Comparison of ENCODE assay signal across 28 cellular contexts in genomic region chr2:18213986-18214385, GRCh38.
"Had no signal": no experiment of that assay in that cellular context is flagged by ENCODE, and none has a peak within 500 bp of the region (broad histone marks: within the 10 kb centered on the region; RNA-seq: fewer than 3 reads in every experiment).

No MANE protein-coding gene starts in this region.

- FAIRE-seq: colon, endometrium, endothelial cell of umbilical vein, frontal cortex had no signal

- DNase-seq: colonic mucosa; cortex of kidney; dermis blood vessel endothelial cell; dorsolateral prefrontal cortex; effector CD4-positive, alpha-beta T cell; effector CD8-positive, alpha-beta T cell; effector memory CD4-positive, alpha-beta T cell; effector memory CD8-positive, alpha-beta T cell; endodermal cell; erythroblast; esophagus squamous epithelium; foreskin fibroblast; foreskin keratinocyte; foreskin melanocyte; gastrocnemius medialis; glutamatergic neuron; head of caudate nucleus; heart left ventricle; heart right ventricle had no signal

- H3K27ac ChIP-seq: colonic mucosa, coronary artery, dorsolateral prefrontal cortex, epithelial cell of prostate, esophagus muscularis mucosa, esophagus squamous epithelium, foreskin keratinocyte, gastrocnemius medialis, heart left ventricle, heart right ventricle had no signal

- H3K27me3 Mint-ChIP-seq: dendritic cell treated with granulocyte-macrophage colony-stimulating factor and Interleukin-4, amounts not matched to agents 40 ng/mL and 50 ng/mL, for 4 days; effector memory CD8-positive, alpha-beta T cell had no signal

- H3K4me3 ChIP-seq: colonic mucosa, coronary artery, dorsolateral prefrontal cortex, esophagus muscularis mucosa, esophagus squamous epithelium, gastrocnemius medialis, heart left ventricle, heart right ventricle had no signal

- H3K4me3 Mint-ChIP-seq: dendritic cell treated with granulocyte-macrophage colony-stimulating factor and Interleukin-4, amounts not matched to agents 40 ng/mL and 50 ng/mL, for 4 days; effector memory CD8-positive, alpha-beta T cell; endodermal cell had no signal

- H3K27me3 ChIP-seq: colonic mucosa, esophagus muscularis mucosa, foreskin keratinocyte, gastrocnemius medialis, heart left ventricle had no signal

- H3K27ac Mint-ChIP-seq: dendritic cell treated with granulocyte-macrophage colony-stimulating factor and Interleukin-4, amounts not matched to agents 40 ng/mL and 50 ng/mL, for 4 days; effector memory CD8-positive, alpha-beta T cell; endodermal cell had no signal

- H3K4me1 ChIP-seq: colonic mucosa, esophagus muscularis mucosa, gastrocnemius medialis, heart left ventricle, heart right ventricle had no signal

- H3K4me1 Mint-ChIP-seq: endodermal cell had no signal

- H3K9me3 ChIP-seq: colonic mucosa, esophagus muscularis mucosa, esophagus squamous epithelium, gastrocnemius medialis, heart left ventricle, heart right ventricle had no signal

- H3K9me3 Mint-ChIP-seq: dendritic cell treated with granulocyte-macrophage colony-stimulating factor and Interleukin-4, amounts not matched to agents 40 ng/mL and 50 ng/mL, for 4 days; effector memory CD8-positive, alpha-beta T cell; endodermal cell had no signal

- ATAC-seq: effector memory CD8-positive, alpha-beta T cell; esophagus mucosa; foreskin keratinocyte; gastrocnemius medialis; heart left ventricle; heart right ventricle had no signal

- H3K36me3 ChIP-seq: colonic mucosa, esophagus muscularis mucosa, esophagus squamous epithelium, gastrocnemius medialis, heart left ventricle, heart right ventricle had no signal
